In genomic region chr9:128372188-128372641, GRCh38 we compare ENCODE assay signal across 8 cellular contexts. TPM values are rescaled to one million over a fixed set of nuclear protein-coding genes. Genes with fewer than 3 reads are reported as not detected.
A peak's percentile ranks its signal among the peaks of the same experiment; 100 is the strongest.
DNase-seq lines count a peak whose midpoint lies in the region; ATAC-seq, FAIRE-seq and TF ChIP-seq lines count a peak whose summit lies in the region.

No MANE protein-coding gene starts in this region.

- no peak for TF ChIP-seq CTCF in PC-9 (conservative IDR thresholded peaks at IDR 0.05)
- TF ChIP-seq CTCF in endothelial cell of umbilical vein (IDR thresholded peaks at IDR 0.05; ENCODE audit: extremely low read depth in 1 of 2, insufficient read depth in 1 of 2, low read depth in 1 of 2, low read length in 2 of 2): no peak
- TF ChIP-seq CTCF in neural crest cell (conservative IDR thresholded peaks at IDR 0.05): no peak

- H3K79me2 ChIP-seq in PC-9 (ENCODE audit: low read depth): peaks cover 50% of the 10 kb centered on the region
- H3K79me2 ChIP-seq in endothelial cell of umbilical vein (ENCODE audit: control insufficient read depth, insufficient read depth, low read length): peaks cover 48% of the 10 kb centered on the region

- H3K4me1 ChIP-seq in PC-9 (replicated peaks; ENCODE audit: insufficient read depth) (peaks cover 18% of the 10 kb centered on the region; the same call in 1 of the 2 replicates), endothelial cell of umbilical vein (ENCODE audit: control insufficient read depth, extremely low read depth, insufficient read depth, low read length) (peaks cover 17% of the 10 kb centered on the region)

- H3K9me3 ChIP-seq in PC-9 (ENCODE audit: insufficient read depth, low read depth) (no peaks in the 10 kb centered on the region), endothelial cell of umbilical vein (replicated peaks; ENCODE audit: control insufficient read depth, insufficient read depth, low read length) (no peaks in the 10 kb centered on the region)

- H3K36me3 Mint-ChIP-seq in neural crest cell (ENCODE audit: low read depth): no peaks in the 10 kb centered on the region

- H3K9ac ChIP-seq in endothelial cell of umbilical vein (replicated peaks; ENCODE audit: extremely low read depth, insufficient read depth, low read length): peak overlapping the region; percentile 87

- H3K9me1 ChIP-seq in endothelial cell of umbilical vein (replicated peaks; ENCODE audit: control insufficient read depth, extremely low read depth, insufficient read depth, low read length): no peaks in the 10 kb centered on the region

- POLR2A ChIA-PET in PC-9 (lab: Charles Lee; ENCODE audit: unreplicated experiment) (no interaction called here), endothelial cell of umbilical vein (lab: Charles Lee) (interaction anchor here (1.7 kb wide), 1 partner anchor 180 kb away, joined by 6 read pairs; the partner anchor contains the start of gene SPTAN1)

- no peaks in the 10 kb centered on the region; the same call in 1 of the 2 replicates for H4K20me1 ChIP-seq in PC-9 (ENCODE audit: insufficient read depth)
- H4K20me1 ChIP-seq in endothelial cell of umbilical vein (replicated peaks; ENCODE audit: control insufficient read depth, extremely low read depth, insufficient read depth, low read length): no peaks in the 10 kb centered on the region

- dilution Hi-C loops in endothelial cell of umbilical vein (cut with MboI; ENCODE audit: extremely low pct_ligation_motif_present, low sequenced_read_pairs): no loop called here

- H3K4me2 ChIP-seq in PC-9: peak overlapping the region; percentile 91
- H3K4me2 ChIP-seq in endothelial cell of umbilical vein (ENCODE audit: insufficient read depth, low read length): peak overlapping the region; percentile 68

- peaks cover 21% of the 10 kb centered on the region for H3F3A ChIP-seq in PC-9 (ENCODE audit: insufficient read depth, low read depth)

- TF ChIP-seq POLR2A in endothelial cell of umbilical vein (IDR thresholded peaks at IDR 0.05; ENCODE audit: low read depth, low read length): no peak

- H3K27ac ChIP-seq in PC-9 (0 out of 2 replicates have a peak overlapping the region, but pooled peaks have one; percentile 54), endothelial cell of umbilical vein (ENCODE audit: insufficient read depth, low read depth, low read length) (peak overlapping the region; percentile 82)

- H3K36me3 ChIP-seq in PC-9 (ENCODE audit: low read depth) (no peaks in the 10 kb centered on the region; the same call in 1 of the 2 replicates), endothelial cell of umbilical vein (ENCODE audit: control insufficient read depth in 2 of 2, extremely low read depth in 1 of 2, insufficient read depth in 2 of 2, low read length in 2 of 2) (peaks cover 0 to 3% of the 10 kb centered on the region in 2 experiments)

- no peaks in the 10 kb centered on the region for H3K27me3 Mint-ChIP-seq in neural crest cell (ENCODE audit: low read depth)

- no peaks in the 10 kb centered on the region for H3K9me2 ChIP-seq in PC-9 (ENCODE audit: insufficient read depth)

- intact Hi-C loops in PC-9 (cut with micrococcal nuclease; ENCODE audit: unreplicated experiment): loop anchor here (5.0 kb wide), 1 partner anchor 740 kb away; the partner anchor contains the start of genes CRAT and PTPA
- intact Hi-C loops in endothelial cell of umbilical vein (cut with micrococcal nuclease): no loop called here

- H3K27me3 ChIP-seq in PC-9 (ENCODE audit: insufficient read depth, low read depth) (no peaks in the 10 kb centered on the region), endothelial cell of umbilical vein (ENCODE audit: control insufficient read depth in 2 of 2, insufficient read depth in 2 of 2, low read length in 2 of 2) (no peaks in the 10 kb centered on the region)

- H3K4me3 ChIP-seq in PC-9 (peak overlapping the region; percentile 66), endothelial cell of umbilical vein (replicated peaks in 1 of 3; ENCODE audit: insufficient read depth in 1 of 3, low read depth in 1 of 3, low read length in 3 of 3) (peak overlapping the region in 2 of 3 experiments; percentile 87 to 95)

- no peak for ATAC-seq in GM19395 (IDR thresholded peaks at IDR 0.05; ENCODE audit: unreplicated experiment)
- no peak for ATAC-seq in left lobe of liver
- no peak for ATAC-seq in HG03280 (IDR thresholded peaks at IDR 0.05; ENCODE audit: unreplicated experiment)
- ATAC-seq in HG02885 (IDR thresholded peaks at IDR 0.05; ENCODE audit: poor library complexity, unreplicated experiment): no peak

- H3K4me1 Mint-ChIP-seq in neural crest cell: peaks cover 41% of the 10 kb centered on the region

- H3K4me3 Mint-ChIP-seq in neural crest cell: peak overlapping the region; percentile 99

- BruUV-seq in PC-9 (replicated peaks; lab: Mats Ljungman, UMichigan) (no TSS peak), endothelial cell of umbilical vein (replicated peaks; lab: Mats Ljungman, UMichigan) (no TSS peak)

- FAIRE-seq in endothelial cell of umbilical vein (lab: Jason Lieb, UNC): no peak

- H2AFZ ChIP-seq in PC-9 (no peak overlapping the region), endothelial cell of umbilical vein (ENCODE audit: low read depth, low read length) (no peak overlapping the region)

- CTCF ChIA-PET in PC-9 (lab: Charles Lee) (interaction anchor here (1.3 kb wide), 1 partner anchor 77 kb away, joined by 3 read pairs; no protein-coding TSS in a partner anchor), endothelial cell of umbilical vein (lab: Charles Lee) (interaction anchor here (1.8 to 3.8 kb wide), 5 partner anchors 10 to 48 kb away, joined by 4 to 50 read pairs (median 10); partner anchors contain the start of gene CERCAM)

- no peaks in the 10 kb centered on the region for H3K9me3 Mint-ChIP-seq in neural crest cell

- H3K27ac Mint-ChIP-seq in neural crest cell (ENCODE audit: unreplicated experiment): peak overlapping the region; percentile 92

- peak; percentile 88 for DNase-seq in EH (ENCODE audit: low read depth)
- no peak for DNase-seq in PC-9
- peak; percentile 60 for DNase-seq in endothelial cell of umbilical vein (ENCODE audit: low read depth, low spot score)
- DNase-seq in neural crest cell (ENCODE audit: low read depth, low spot score): no peak
- DNase-seq in left lobe of liver (ENCODE audit: low spot score): no peak

RNA-seq across cellular contexts. Expression of gene URM1, which starts 1.0 kb away (rescaled TPM):
- 98.1 and 101 TPM in 2 replicates for total RNA-seq in PC-9 (2021)
- total RNA-seq in endothelial cell of umbilical vein: 100 and 101 TPM in 2 replicates
- 86.5 and 98.7 TPM in 2 replicates for polyA plus RNA-seq in endothelial cell of umbilical vein
- polyA plus RNA-seq in endothelial cell of umbilical vein (2011; cell fraction: cytosol; rRNA removed): 92.3 and 99.9 TPM in 2 replicates
- polyA plus RNA-seq in endothelial cell of umbilical vein (2011; cell fraction: nucleus; rRNA removed): 58.0 and 74.3 TPM in 2 replicates
- 106 and 119 TPM in 2 replicates for polyA plus RNA-seq in endothelial cell of umbilical vein (2012)
- 45.4 and 46.4 TPM in 2 replicates for polyA minus RNA-seq in endothelial cell of umbilical vein
- polyA minus RNA-seq in endothelial cell of umbilical vein (2011; cell fraction: cytosol; rRNA and poly(A)+ RNA removed): 28.7 TPM
- polyA minus RNA-seq in endothelial cell of umbilical vein (2011; cell fraction: nucleus; rRNA and poly(A)+ RNA removed): 11.2 and 14.3 TPM in 2 replicates
- 69.9 and 73.2 TPM in 2 replicates for total RNA-seq in neural crest cell
- 24.6 TPM for total RNA-seq in left lobe of liver

RNA-seq across cellular contexts. Expression of gene SLC27A4, which starts 31.9 kb away (rescaled TPM):
- total RNA-seq in PC-9 (2021) (27.3 and 30.4 TPM in 2 replicates), endothelial cell of umbilical vein (35.0 and 36.9 TPM in 2 replicates), neural crest cell (43.0 and 45.6 TPM in 2 replicates), left lobe of liver (30.3 TPM)
- 29.9 and 31.8 TPM in 2 replicates for polyA plus RNA-seq in endothelial cell of umbilical vein
- polyA plus RNA-seq in endothelial cell of umbilical vein (2011; cell fraction: cytosol; rRNA removed): 22.2 and 27.2 TPM in 2 replicates
- 27.5 and 29.6 TPM in 2 replicates for polyA plus RNA-seq in endothelial cell of umbilical vein (2011; cell fraction: nucleus; rRNA removed)
- polyA plus RNA-seq in endothelial cell of umbilical vein (2012): 28.3 and 30.8 TPM in 2 replicates
- polyA minus RNA-seq in endothelial cell of umbilical vein: 36.0 and 40.1 TPM in 2 replicates
- 45.6 TPM for polyA minus RNA-seq in endothelial cell of umbilical vein (2011; cell fraction: cytosol; rRNA and poly(A)+ RNA removed)
- 11.1 and 16.3 TPM in 2 replicates for polyA minus RNA-seq in endothelial cell of umbilical vein (2011; cell fraction: nucleus; rRNA and poly(A)+ RNA removed)

RNA-seq across cellular contexts. Expression of gene CERCAM, which starts 48.4 kb away (rescaled TPM):
- 87.2 and 111 TPM in 2 replicates for total RNA-seq in PC-9 (2021)
- total RNA-seq in endothelial cell of umbilical vein: 46.8 and 47.9 TPM in 2 replicates
- 77.8 and 105 TPM in 2 replicates for polyA plus RNA-seq in endothelial cell of umbilical vein
- polyA plus RNA-seq in endothelial cell of umbilical vein (2011; cell fraction: cytosol; rRNA removed): 45.9 and 60.0 TPM in 2 replicates
- polyA plus RNA-seq in endothelial cell of umbilical vein (2011; cell fraction: nucleus; rRNA removed): 37.7 and 43.2 TPM in 2 replicates
- 32.0 and 64.3 TPM in 2 replicates for polyA plus RNA-seq in endothelial cell of umbilical vein (2012)
- 31.3 and 32.9 TPM in 2 replicates for polyA minus RNA-seq in endothelial cell of umbilical vein
- polyA minus RNA-seq in endothelial cell of umbilical vein (2011; cell fraction: cytosol; rRNA and poly(A)+ RNA removed): not detected
- polyA minus RNA-seq in endothelial cell of umbilical vein (2011; cell fraction: nucleus; rRNA and poly(A)+ RNA removed): 10.1 and 15.7 TPM in 2 replicates
- total RNA-seq in neural crest cell: 49.7 and 56.4 TPM in 2 replicates
- total RNA-seq in left lobe of liver: 1.0 TPM

RNA-seq across cellular contexts. Expression of gene COQ4, which starts 49.6 kb away (rescaled TPM):
- total RNA-seq in PC-9 (2021): 81.8 and 89.5 TPM in 2 replicates
- total RNA-seq in endothelial cell of umbilical vein: 44.4 and 46.6 TPM in 2 replicates
- polyA plus RNA-seq in endothelial cell of umbilical vein: 78.1 and 83.2 TPM in 2 replicates
- polyA plus RNA-seq in endothelial cell of umbilical vein (2011; cell fraction: cytosol; rRNA removed): 52.6 and 61.9 TPM in 2 replicates
- polyA plus RNA-seq in endothelial cell of umbilical vein (2011; cell fraction: nucleus; rRNA removed): 125 and 142 TPM in 2 replicates
- 40.8 and 45.5 TPM in 2 replicates for polyA plus RNA-seq in endothelial cell of umbilical vein (2012)
- polyA minus RNA-seq in endothelial cell of umbilical vein: 37.6 and 50.1 TPM in 2 replicates
- 59.3 TPM for polyA minus RNA-seq in endothelial cell of umbilical vein (2011; cell fraction: cytosol; rRNA and poly(A)+ RNA removed)
- 42.6 and 45.5 TPM in 2 replicates for polyA minus RNA-seq in endothelial cell of umbilical vein (2011; cell fraction: nucleus; rRNA and poly(A)+ RNA removed)
- 50.8 and 51.0 TPM in 2 replicates for total RNA-seq in neural crest cell
- 34.2 TPM for total RNA-seq in left lobe of liver

RNA-seq across cellular contexts. Expression of gene TRUB2, which starts 50.0 kb away (rescaled TPM):
- total RNA-seq in PC-9 (2021) (47.6 and 62.1 TPM in 2 replicates), endothelial cell of umbilical vein (35.4 and 39.3 TPM in 2 replicates), neural crest cell (33.4 and 35.0 TPM in 2 replicates), left lobe of liver (28.7 TPM)
- 17.6 and 21.1 TPM in 2 replicates for polyA plus RNA-seq in endothelial cell of umbilical vein
- polyA plus RNA-seq in endothelial cell of umbilical vein (2011; cell fraction: cytosol; rRNA removed): 21.2 and 21.4 TPM in 2 replicates
- polyA plus RNA-seq in endothelial cell of umbilical vein (2011; cell fraction: nucleus; rRNA removed): 13.1 and 17.2 TPM in 2 replicates
- polyA plus RNA-seq in endothelial cell of umbilical vein (2012): 39.7 and 44.6 TPM in 2 replicates
- 33.8 and 41.7 TPM in 2 replicates for polyA minus RNA-seq in endothelial cell of umbilical vein
- 49.6 TPM for polyA minus RNA-seq in endothelial cell of umbilical vein (2011; cell fraction: cytosol; rRNA and poly(A)+ RNA removed)
- polyA minus RNA-seq in endothelial cell of umbilical vein (2011; cell fraction: nucleus; rRNA and poly(A)+ RNA removed): 5.5 and 5.8 TPM in 2 replicates

Comparison
In these comparisons a context has a peak if more than half of its experiments do, and no peak if none do; other contexts are left out.
1. DNase-seq: peak in EH (single experiment) and endothelial cell of umbilical vein (single experiment); none in PC-9 (0 of 2), neural crest cell (single experiment) and left lobe of liver (single experiment).
2. RNA of gene CERCAM, which starts 48.4 kb away (total RNA-seq): 87.2 to 111 TPM in PC-9, 49.7 to 56.4 TPM in neural crest cell and 46.8 to 47.9 TPM in endothelial cell of umbilical vein; 1.0 TPM in left lobe of liver (single experiment); every median in the first group is over 10 times any median in the second.